ENCODE assay signal across 18 cellular contexts in genomic region chr2:157866666-157867642, GRCh38. TPM values are rescaled to one million over a fixed set of nuclear protein-coding genes. Genes with fewer than 3 reads are reported as not detected.
DNase-seq lines count a peak whose midpoint lies in the region; ATAC-seq, FAIRE-seq and TF ChIP-seq lines count a peak whose summit lies in the region.
"Had no signal": no experiment of that assay in that cellular context is flagged by ENCODE, and none has a peak within 500 bp of the region (broad histone marks: within the 10 kb centered on the region; RNA-seq: fewer than 3 reads in every experiment).

No MANE protein-coding gene starts in this region.

- no peaks in the 10 kb centered on the region for H3K36me3 ChIP-seq in GM23338 (ENCODE audit: insufficient read depth)
- no peaks in the 10 kb centered on the region for H3K36me3 ChIP-seq in K562 (ENCODE audit: control insufficient read depth, insufficient read depth, low read length)
- H3K36me3 ChIP-seq in WERI-Rb-1 = no peaks in the 10 kb centered on the region
- H3K36me3 ChIP-seq: BLaER1 treated with 17β-estradiol and CSF1 and Interleukin-3, amounts not matched to agents 10 nM and 100 nM; Peyer's patch; SJSA1 had no signal

- H3K9me1 ChIP-seq in K562 (ENCODE audit: control insufficient read depth, insufficient read depth, low read length) = no peaks in the 10 kb centered on the region

- intact Hi-C loops in activated CD4-positive, alpha-beta T cell treated with anti-CD3 and anti-CD28 coated beads for 36 hours (cut with DNase I, micrococcal nuclease) = no loop called here
- intact Hi-C loops in K562 (cut with micrococcal nuclease) = no loop called here

- H3K4me2 ChIP-seq in GM23338 (peak overlapping the region; percentile 44), K562 (ENCODE audit: insufficient read depth, low read length) (no peak overlapping the region)
- H3K4me2 ChIP-seq: BLaER1 treated with 17β-estradiol and CSF1 and Interleukin-3, amounts not matched to agents 10 nM and 100 nM; KMS-11 had no signal

- 19% methylated on average over 4 of the region's 4 CpGs for WGBS in K562 (ENCODE audit: insufficient coverage, low coverage, missing lambda C conversion rate)

- peaks cover 3% of the 10 kb centered on the region for H3K9me3 Mint-ChIP-seq in activated CD4-positive, alpha-beta T cell treated with anti-CD3 and anti-CD28 coated beads for 36 hours (ENCODE audit: low read depth)
- H3K9me3 Mint-ChIP-seq in activated CD4-positive, alpha-beta T cell treated with anti-CD3 and anti-CD28 coated beads, Interleukin-2, amount 10 ng/mL, durations not matched to agents 7 days and 5 days = peaks cover 3% of the 10 kb centered on the region
- H3K9me3 Mint-ChIP-seq in GM23338 = no peaks in the 10 kb centered on the region
- no peaks in the 10 kb centered on the region for H3K9me3 Mint-ChIP-seq in mesothelial cell of epicardium
- H3K9me3 Mint-ChIP-seq: immature natural killer cell had no signal

- H3K4me1 ChIP-seq in GM23338 (ENCODE audit: insufficient read depth) (peaks cover 53% of the 10 kb centered on the region), K562 (replicated peaks in 1 of 2; ENCODE audit: control insufficient read depth in 2 of 2, insufficient read depth in 2 of 2, low read length in 2 of 2) (peaks cover 0 to 4% of the 10 kb centered on the region in 2 experiments; a peak in 1 of 5 replicates)
- H3K4me1 ChIP-seq: BLaER1 treated with 17β-estradiol and CSF1 and Interleukin-3, amounts not matched to agents 10 nM and 100 nM; Peyer's patch had no signal

- no peak for ATAC-seq in activated CD4-positive, alpha-beta T cell treated with anti-CD3 and anti-CD28 coated beads for 36 hours
- ATAC-seq in GM23338 (no peak), K562 (peak; percentile 41)

- H4K20me1 ChIP-seq in GM23338 (replicated peaks; ENCODE audit: insufficient read depth) = peaks cover 12% of the 10 kb centered on the region; the same call in 1 of the 2 replicates
- H4K20me1 ChIP-seq in K562 (replicated peaks; ENCODE audit: control insufficient read depth, insufficient read depth, low read length) = 0 out of 2 replicates have a peak, but pooled peaks cover 4% of the 10 kb centered on the region

- H3K4me3 Mint-ChIP-seq in activated CD4-positive, alpha-beta T cell treated with anti-CD3 and anti-CD28 coated beads for 36 hours = no peak overlapping the region
- no peak overlapping the region for H3K4me3 Mint-ChIP-seq in activated CD4-positive, alpha-beta T cell treated with anti-CD3 and anti-CD28 coated beads, Interleukin-2, amount 10 ng/mL, durations not matched to agents 7 days and 5 days
- peak overlapping the region; percentile 1; the same call in 2 of the 3 replicates for H3K4me3 Mint-ChIP-seq in GM23338
- H3K4me3 Mint-ChIP-seq in mesothelial cell of epicardium = no peak overlapping the region

- H3K27me3 Mint-ChIP-seq in activated CD4-positive, alpha-beta T cell treated with anti-CD3 and anti-CD28 coated beads for 36 hours = no peaks in the 10 kb centered on the region
- no peaks in the 10 kb centered on the region for H3K27me3 Mint-ChIP-seq in activated CD4-positive, alpha-beta T cell treated with anti-CD3 and anti-CD28 coated beads, Interleukin-2, amount 10 ng/mL, durations not matched to agents 7 days and 5 days
- no peaks in the 10 kb centered on the region for H3K27me3 Mint-ChIP-seq in GM23338 (ENCODE audit: insufficient read depth, low read depth, poor library complexity)
- H3K27me3 Mint-ChIP-seq in mesothelial cell of epicardium (ENCODE audit: low read depth) = no peaks in the 10 kb centered on the region

- H3K4me3 ChIP-seq in GM23338 = no peak overlapping the region
- no peak overlapping the region for H3K4me3 ChIP-seq in K562
- H3K4me3 ChIP-seq in WERI-Rb-1 (ENCODE audit: low read depth, low read length) = no peak overlapping the region
- H3K4me3 ChIP-seq: BLaER1 treated with 17β-estradiol and CSF1 and Interleukin-3, amounts not matched to agents 10 nM and 100 nM; Peyer's patch; SJSA1 had no signal

- peaks cover 64% of the 10 kb centered on the region for H3K4me1 Mint-ChIP-seq in activated CD4-positive, alpha-beta T cell treated with anti-CD3 and anti-CD28 coated beads for 36 hours
- peaks cover 62% of the 10 kb centered on the region for H3K4me1 Mint-ChIP-seq in activated CD4-positive, alpha-beta T cell treated with anti-CD3 and anti-CD28 coated beads, Interleukin-2, amount 10 ng/mL, durations not matched to agents 7 days and 5 days
- H3K4me1 Mint-ChIP-seq in GM23338 = peaks cover 44% of the 10 kb centered on the region
- H3K4me1 Mint-ChIP-seq in mesothelial cell of epicardium = peaks cover 12% of the 10 kb centered on the region
- H3K4me1 Mint-ChIP-seq: immature natural killer cell had no signal

- TF ChIP-seq CTCF in GM23338 (conservative IDR thresholded peaks at IDR 0.05; ENCODE audit: low read depth in 2 of 2) (no peak), K562 (IDR thresholded peaks at IDR 0.05 in 2 of 3, conservative IDR thresholded peaks at IDR 0.05 in 1 of 3; ENCODE audit: insufficient read depth in 2 of 3, low read depth in 1 of 3, low read length in 3 of 3) (no peak), mesothelial cell of epicardium (IDR thresholded peaks at IDR 0.05; ENCODE audit: unreplicated experiment) (no peak), WERI-Rb-1 (IDR thresholded peaks at IDR 0.05; ENCODE audit: low read depth, low read length) (no peak)

- H3K27ac Mint-ChIP-seq in activated CD4-positive, alpha-beta T cell treated with anti-CD3 and anti-CD28 coated beads for 36 hours = peak overlapping the region; percentile 66
- H3K27ac Mint-ChIP-seq in activated CD4-positive, alpha-beta T cell treated with anti-CD3 and anti-CD28 coated beads, Interleukin-2, amount 10 ng/mL, durations not matched to agents 7 days and 5 days = no peak overlapping the region
- H3K27ac Mint-ChIP-seq in GM23338 (no peak overlapping the region; the same call in 1 of the 2 replicates), mesothelial cell of epicardium (peak overlapping the region; percentile 13)
- H3K27ac Mint-ChIP-seq: immature natural killer cell had no signal

- H3K9ac ChIP-seq in K562 (ENCODE audit: insufficient read depth in 1 of 2, low read depth in 2 of 2, low read length in 2 of 2) = no peak overlapping the region
- H3K9ac ChIP-seq: BLaER1 treated with 17β-estradiol and CSF1 and Interleukin-3, amounts not matched to agents 10 nM and 100 nM; KMS-11 had no signal

- FAIRE-seq in K562 (lab: Jason Lieb, UNC) = no peak
- FAIRE-seq in GM12891 (lab: Jason Lieb, UNC) = no peak

- no peaks in the 10 kb centered on the region for H3F3A ChIP-seq in GM23338 (replicated peaks; ENCODE audit: low read depth)

- POLR2A ChIA-PET in activated CD4-positive, alpha-beta T cell treated with anti-CD3 and anti-CD28 coated beads for 36 hours (lab: Charles Lee) = interaction anchor here (0.5 to 0.6 kb wide), 2 partner anchors 406 to 430 kb away, joined by 3 to 4 read pairs; no protein-coding TSS in a partner anchor
- POLR2A ChIA-PET in activated CD4-positive, alpha-beta T cell treated with anti-CD3 and anti-CD28 coated beads, Interleukin-2, amount 10 ng/mL, durations not matched to agents 7 days and 5 days (lab: Charles Lee) = interaction anchor here (0.6 kb wide), 1 partner anchor 821 kb away, joined by 3 read pairs; no protein-coding TSS in a partner anchor
- POLR2A ChIA-PET in K562 (lab: Yijun Ruan, JAX) = interaction anchor here (0.6 to 2.5 kb wide), 8 partner anchors 8 to 103 kb away, joined by 3 to 16 read pairs (median 4); partner anchors contain the start of gene ACVR1

- H3K79me2 ChIP-seq in GM23338 (replicated peaks; ENCODE audit: insufficient read depth) (peaks cover 89% of the 10 kb centered on the region), K562 (ENCODE audit: control insufficient read depth, insufficient read depth, low read length) (peaks cover 28% of the 10 kb centered on the region)

- TF ChIP-seq POLR2A in K562 (conservative IDR thresholded peaks at IDR 0.05) (no peak), GM12891 (IDR thresholded peaks at IDR 0.05; ENCODE audit: low read depth, low read length) (no peak)

- H2AFZ ChIP-seq in GM23338 = no peak overlapping the region
- H2AFZ ChIP-seq in K562 (ENCODE audit: low read depth, low read length) = no peak overlapping the region

- no TSS peak for BruUV-seq in K562 (replicated peaks; lab: Mats Ljungman, UMichigan)

- H3K36me3 Mint-ChIP-seq in activated CD4-positive, alpha-beta T cell treated with anti-CD3 and anti-CD28 coated beads for 36 hours (ENCODE audit: low read depth) = peaks cover 32% of the 10 kb centered on the region
- peaks cover 33% of the 10 kb centered on the region for H3K36me3 Mint-ChIP-seq in activated CD4-positive, alpha-beta T cell treated with anti-CD3 and anti-CD28 coated beads, Interleukin-2, amount 10 ng/mL, durations not matched to agents 7 days and 5 days (ENCODE audit: low read depth)
- no peaks in the 10 kb centered on the region for H3K36me3 Mint-ChIP-seq in GM23338 (ENCODE audit: low read depth)
- no peaks in the 10 kb centered on the region for H3K36me3 Mint-ChIP-seq in mesothelial cell of epicardium
- H3K36me3 Mint-ChIP-seq: immature natural killer cell had no signal

- in situ Hi-C loops in K562 (cut with MboI) = no loop called here

- H3K9me3 ChIP-seq in K562 (replicated peaks; ENCODE audit: control insufficient read depth, insufficient read depth, low read depth, low read length) = no peaks in the 10 kb centered on the region
- H3K9me3 ChIP-seq in WERI-Rb-1 (ENCODE audit: severe bottlenecking) = no peaks in the 10 kb centered on the region
- H3K9me3 ChIP-seq: BLaER1 treated with 17β-estradiol and CSF1 and Interleukin-3, amounts not matched to agents 10 nM and 100 nM; Peyer's patch; SJSA1 had no signal

- no peak for DNase-seq in activated CD4-positive, alpha-beta T cell treated with anti-CD3 and anti-CD28 coated beads for 36 hours
- DNase-seq in activated CD4-positive, alpha-beta T cell treated with anti-CD3 and anti-CD28 coated beads, Interleukin-2, amount 10 ng/mL, durations not matched to agents 7 days and 5 days = no peak
- DNase-seq in GM23338 (ENCODE audit: low spot score) (no peak), K562 (ENCODE audit: extremely low read depth in 1 of 4, low spot score in 3 of 4) (no peak), mesothelial cell of epicardium (ENCODE audit: low spot score in 2 of 2, unreplicated experiment in 2 of 2) (no peak), GM12891 (ENCODE audit: insufficient read length, low spot score) (no peak), WERI-Rb-1 (no peak), HPDE6-E6E7 (ENCODE audit: extremely low spot score) (no peak)
- DNase-seq: GDM1; immature natural killer cell; NCI-H187 treated with DMSO at 0.1 percent for 48 hours; NCI-H345; Peyer's patch; stimulated activated CD4-positive, alpha-beta T cell treated with anti-CD3 and anti-CD28 coated beads, Interleukin-15, amount 100 ng/mL, for 24 hours had no signal

- 0 out of 2 replicates have a peak, but pooled peaks cover 3% of the 10 kb centered on the region for H3K9me2 ChIP-seq in GM23338 (ENCODE audit: insufficient read depth)

- no peak for TF ChIP-seq RAD21 in K562 (CRISPR knock-in tag; conservative IDR thresholded peaks at IDR 0.05 in 1 of 2, IDR thresholded peaks at IDR 0.05 in 1 of 2)

- no peak for TF ChIP-seq EP300 in K562 (IDR thresholded peaks at IDR 0.05; ENCODE audit: low read length)

- H3K27me3 ChIP-seq in GM23338 (ENCODE audit: insufficient read depth) (no peaks in the 10 kb centered on the region), K562 (ENCODE audit: control insufficient read depth in 2 of 2, insufficient read depth in 2 of 2, low read length in 2 of 2) (no peaks in the 10 kb centered on the region), WERI-Rb-1 (ENCODE audit: insufficient read depth, low read depth, severe bottlenecking) (no peaks in the 10 kb centered on the region)
- H3K27me3 ChIP-seq: BLaER1 treated with 17β-estradiol and CSF1 and Interleukin-3, amounts not matched to agents 10 nM and 100 nM; Peyer's patch; SJSA1 had no signal

- H3K27ac ChIP-seq in GM23338 (ENCODE audit: low read depth) (no peak overlapping the region), K562 (ENCODE audit: extremely low read depth, low read depth, low read length) (no peak overlapping the region), WERI-Rb-1 (no peak overlapping the region)
- H3K27ac ChIP-seq: BLaER1 treated with 17β-estradiol and CSF1 and Interleukin-3, amounts not matched to agents 10 nM and 100 nM; KMS-11; Peyer's patch; SJSA1; VCaP had no signal

- CTCF ChIA-PET in activated CD4-positive, alpha-beta T cell treated with anti-CD3 and anti-CD28 coated beads for 36 hours (lab: Charles Lee) = interaction anchor here (0.9 to 1.5 kb wide), 5 partner anchors 10 to 565 kb away, joined by 3 to 6 read pairs (median 3); partner anchors contain the start of gene ACVR1
- CTCF ChIA-PET in activated CD4-positive, alpha-beta T cell treated with anti-CD3 and anti-CD28 coated beads, Interleukin-2, amount 10 ng/mL, durations not matched to agents 7 days and 5 days (lab: Charles Lee) = interaction anchor here (1.4 to 1.8 kb wide), 3 partner anchors 9 to 13 kb away, joined by 4 to 5 read pairs (median 4); partner anchors contain the start of gene ACVR1
- CTCF ChIA-PET in K562 (lab: Yijun Ruan, JAX; ENCODE audit: low intra/inter-chr PET ratio) = no interaction called here

RNA-seq across cellular contexts. Expression of gene ACVR1, which starts 9.2 kb away (rescaled TPM):
- 10 to 100 TPM; 17.1 to 23.0 TPM for total RNA-seq in activated CD4-positive, alpha-beta T cell treated with anti-CD3 and anti-CD28 coated beads for 36 hours
- total RNA-seq in activated CD4-positive, alpha-beta T cell treated with anti-CD3 and anti-CD28 coated beads, Interleukin-2, amount 10 ng/mL, durations not matched to agents 7 days and 5 days = 10 to 100 TPM; 26.0 to 29.6 TPM
- 20.0 and 21.5 TPM in 2 replicates for total RNA-seq in GM23338 (2014; rRNA removed; shearing (Covaris generic))
- 8.9 and 9.2 TPM in 2 replicates for polyA plus RNA-seq in GM23338 (2016; fragmentation: Nextera tagmentation; extraction: Ambion mirVana)
- 38.7 and 52.9 TPM in 2 replicates for total RNA-seq in K562 (2011; cell fraction: chromatin; rRNA removed; ENCODE audit: low replicate concordance)
- total RNA-seq in K562 (2011; cell fraction: nucleolus; rRNA removed) = 26.2 and 27.5 TPM in 2 replicates
- 35.6 and 47.0 TPM in 2 replicates for total RNA-seq in K562 (2011; cell fraction: nucleoplasm; rRNA removed)
- 4.3 and 4.4 TPM in 2 replicates for total RNA-seq in K562 (2014; rRNA removed)
- 6.8 and 6.9 TPM in 2 replicates for total RNA-seq in K562 (2014; rRNA removed; fragmentation: Illumina TruSeq; extraction: Trizol)
- total RNA-seq in K562 (2015; rRNA removed; fragmentation: Illumina TruSeq; extraction: Trizol) = 3.8 and 4.5 TPM in 2 replicates
- total RNA-seq in K562 (2021) = 12.0 and 14.3 TPM in 2 replicates
- polyA plus RNA-seq in K562 (2011; rRNA removed) = 11.4 and 14.2 TPM in 2 replicates
- polyA plus RNA-seq in K562 (2011; cell fraction: cytosol; rRNA removed) = 6.6 and 10.6 TPM in 2 replicates
- polyA plus RNA-seq in K562 (2011; cell fraction: nucleus; rRNA removed) = 12.8 and 15.9 TPM in 2 replicates
- 8.5 and 14.6 TPM in 2 replicates for polyA plus RNA-seq in K562 (2012)
- 12.9 and 13.0 TPM in 2 replicates for polyA plus RNA-seq in K562 (2014; fragmentation: Illumina TruSeq; extraction: Trizol)
- 1 to 10 TPM; 4.7 to 7.9 TPM for polyA plus RNA-seq in K562 (2014; fragmentation: Nextera tagmentation; extraction: Ambion mirVana)
- 5.9 and 6.8 TPM in 2 replicates for polyA plus RNA-seq in K562 (2014; rRNA removed)
- polyA minus RNA-seq in K562 (2011; rRNA and poly(A)+ RNA removed) = 21.8 and 29.3 TPM in 2 replicates
- 10.3 and 12.3 TPM in 2 replicates for polyA minus RNA-seq in K562 (2011; cell fraction: cytosol; rRNA and poly(A)+ RNA removed)
- 14.8 and 26.1 TPM in 2 replicates for polyA minus RNA-seq in K562 (2011; cell fraction: nucleus; rRNA and poly(A)+ RNA removed)
- total RNA-seq in mesothelial cell of epicardium = 24.7 to 27.5 TPM (median 27.0 TPM) in 3 replicates
- polyA plus RNA-seq in GM12891 (2012; ENCODE audit: low read depth, missing spikeins) = 0.18 TPM

Comparison
In these comparisons a context has a peak if more than half of its experiments do, and no peak if none do; other contexts are left out.
1. H3K27ac Mint-ChIP-seq: peak in activated CD4-positive, alpha-beta T cell treated with anti-CD3 and anti-CD28 coated beads for 36 hours (single experiment) and mesothelial cell of epicardium (single experiment); none in activated CD4-positive, alpha-beta T cell treated with anti-CD3 and anti-CD28 coated beads, Interleukin-2, amount 10 ng/mL, durations not matched to agents 7 days and 5 days (single experiment) and GM23338 (single experiment).